11 cellular contexts compared by ENCODE assay signal in the genomic region with DNA sequence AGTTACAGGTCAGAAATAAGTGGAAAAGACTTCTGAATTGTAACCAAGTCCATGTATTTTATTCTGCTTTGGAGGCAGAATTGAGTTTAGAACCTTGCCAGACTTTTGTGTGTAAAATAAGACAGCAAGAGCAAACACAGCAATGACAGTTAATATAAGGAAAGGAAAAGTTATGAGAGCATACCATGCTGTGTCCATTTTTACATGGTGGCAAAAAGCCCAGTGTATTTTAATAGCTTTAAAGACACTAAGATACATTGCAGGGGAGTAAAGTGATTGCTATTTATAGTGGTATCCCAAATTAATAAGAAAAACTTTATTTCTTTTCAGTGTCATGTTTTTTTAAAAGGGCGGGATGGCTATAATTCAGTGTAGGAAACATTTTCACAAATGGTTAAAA.
"Had no signal": no experiment of that assay in that cellular context is flagged by ENCODE, and none has a peak within 500 bp of the region (broad histone marks: within the 10 kb centered on the region; RNA-seq: fewer than 3 reads in every experiment).

No MANE protein-coding gene starts in this region.

- H3K4me3 ChIP-seq: esophagus muscularis mucosa, pancreas, upper lobe of left lung had no signal

- H3K9me3 ChIP-seq: esophagus muscularis mucosa, pancreas, upper lobe of left lung had no signal

- H3K27ac ChIP-seq: pancreas, upper lobe of left lung had no signal

- H3K4me1 ChIP-seq: upper lobe of left lung had no signal

- DNase-seq: activated effector memory CD4-positive, alpha-beta T cell treated with Interleukin-2 at 50 U/mL for 16 hours; anterior cingulate cortex; foreskin fibroblast; pancreas; retina; stimulated activated CD4-positive, alpha-beta T cell treated with anti-CD3 and anti-CD28 coated beads, Interleukin-1b, Interleukin-23, amount 100 ng/mL, for 48 hours; stimulated activated naive B cell treated with anti-CD40 and anti-IgM and Interleukin-4, amounts not matched to agents 10 μg/mL and 1 μg/mL and 100 μg/mL, for 72 hours; upper lobe of left lung had no signal

- H3K27me3 ChIP-seq: esophagus muscularis mucosa, pancreas, upper lobe of left lung had no signal

- ATAC-seq: activated CD4-positive, CD25-positive, alpha-beta regulatory T cell treated with anti-CD3 and anti-CD28 coated beads, Interleukin-2, amount 50 U/mL, for 24 hours; activated naive CD4-positive, alpha-beta T cell treated with anti-CD3 and anti-CD28 coated beads, Interleukin-2, amount 50 U/mL, for 72 hours; stimulated activated naive B cell treated with anti-CD40 and anti-IgM and Interleukin-4, amounts not matched to agents 10 μg/mL and 1 μg/mL and 100 μg/mL, for 72 hours had no signal
